1 cellular context compared by ENCODE assay signal in the genomic region with DNA sequence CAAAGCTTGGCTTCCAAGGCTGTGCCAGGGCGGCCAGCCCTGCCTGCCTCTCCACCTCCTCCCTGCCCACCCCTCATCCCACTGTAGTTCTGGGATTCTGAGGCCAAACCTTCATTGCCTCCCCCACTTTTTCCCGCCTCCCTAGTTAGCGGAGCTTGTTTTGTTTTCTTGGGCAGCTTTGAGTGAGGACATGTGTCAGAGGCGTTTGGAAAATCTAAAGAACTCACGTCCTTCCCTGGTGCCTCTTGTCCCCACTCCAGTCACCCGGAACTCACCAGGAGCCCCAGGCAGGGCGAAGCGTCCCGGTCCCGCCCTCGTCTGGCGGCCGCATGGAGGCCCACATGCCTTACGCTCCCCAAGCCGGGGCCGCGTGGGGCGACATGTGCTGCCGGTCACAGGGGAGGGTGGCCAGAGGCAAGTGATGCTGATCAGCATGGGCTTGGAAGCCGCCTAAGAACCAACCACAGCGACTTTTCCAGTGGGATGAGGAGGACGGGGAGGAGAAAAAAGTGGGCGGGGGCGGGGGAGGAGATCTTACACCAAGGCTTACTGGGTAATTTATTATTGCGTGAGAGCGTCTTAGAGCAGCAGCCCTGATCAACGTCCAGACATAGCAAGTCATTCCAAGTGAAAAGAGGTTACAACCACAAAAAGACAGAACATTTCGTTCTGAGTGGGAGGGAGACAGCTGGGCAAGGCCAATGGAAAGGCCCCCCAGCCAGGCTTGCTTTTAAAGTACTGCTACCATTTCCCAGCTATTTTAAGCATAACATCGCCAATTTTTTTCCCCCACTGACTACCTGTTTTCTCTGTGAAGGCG.
A peak's percentile ranks its signal among the peaks of the same experiment; 100 is the strongest.
TF ChIP-seq lines count a peak whose summit lies in the region.

No MANE protein-coding gene starts in this region.

TF ChIP-seq in K562, 482 proteins besides CTCF, POLR2A, EP300 and RAD21 (continued from another document and continues in another):
- TF ChIP-seq, protein P1, sequence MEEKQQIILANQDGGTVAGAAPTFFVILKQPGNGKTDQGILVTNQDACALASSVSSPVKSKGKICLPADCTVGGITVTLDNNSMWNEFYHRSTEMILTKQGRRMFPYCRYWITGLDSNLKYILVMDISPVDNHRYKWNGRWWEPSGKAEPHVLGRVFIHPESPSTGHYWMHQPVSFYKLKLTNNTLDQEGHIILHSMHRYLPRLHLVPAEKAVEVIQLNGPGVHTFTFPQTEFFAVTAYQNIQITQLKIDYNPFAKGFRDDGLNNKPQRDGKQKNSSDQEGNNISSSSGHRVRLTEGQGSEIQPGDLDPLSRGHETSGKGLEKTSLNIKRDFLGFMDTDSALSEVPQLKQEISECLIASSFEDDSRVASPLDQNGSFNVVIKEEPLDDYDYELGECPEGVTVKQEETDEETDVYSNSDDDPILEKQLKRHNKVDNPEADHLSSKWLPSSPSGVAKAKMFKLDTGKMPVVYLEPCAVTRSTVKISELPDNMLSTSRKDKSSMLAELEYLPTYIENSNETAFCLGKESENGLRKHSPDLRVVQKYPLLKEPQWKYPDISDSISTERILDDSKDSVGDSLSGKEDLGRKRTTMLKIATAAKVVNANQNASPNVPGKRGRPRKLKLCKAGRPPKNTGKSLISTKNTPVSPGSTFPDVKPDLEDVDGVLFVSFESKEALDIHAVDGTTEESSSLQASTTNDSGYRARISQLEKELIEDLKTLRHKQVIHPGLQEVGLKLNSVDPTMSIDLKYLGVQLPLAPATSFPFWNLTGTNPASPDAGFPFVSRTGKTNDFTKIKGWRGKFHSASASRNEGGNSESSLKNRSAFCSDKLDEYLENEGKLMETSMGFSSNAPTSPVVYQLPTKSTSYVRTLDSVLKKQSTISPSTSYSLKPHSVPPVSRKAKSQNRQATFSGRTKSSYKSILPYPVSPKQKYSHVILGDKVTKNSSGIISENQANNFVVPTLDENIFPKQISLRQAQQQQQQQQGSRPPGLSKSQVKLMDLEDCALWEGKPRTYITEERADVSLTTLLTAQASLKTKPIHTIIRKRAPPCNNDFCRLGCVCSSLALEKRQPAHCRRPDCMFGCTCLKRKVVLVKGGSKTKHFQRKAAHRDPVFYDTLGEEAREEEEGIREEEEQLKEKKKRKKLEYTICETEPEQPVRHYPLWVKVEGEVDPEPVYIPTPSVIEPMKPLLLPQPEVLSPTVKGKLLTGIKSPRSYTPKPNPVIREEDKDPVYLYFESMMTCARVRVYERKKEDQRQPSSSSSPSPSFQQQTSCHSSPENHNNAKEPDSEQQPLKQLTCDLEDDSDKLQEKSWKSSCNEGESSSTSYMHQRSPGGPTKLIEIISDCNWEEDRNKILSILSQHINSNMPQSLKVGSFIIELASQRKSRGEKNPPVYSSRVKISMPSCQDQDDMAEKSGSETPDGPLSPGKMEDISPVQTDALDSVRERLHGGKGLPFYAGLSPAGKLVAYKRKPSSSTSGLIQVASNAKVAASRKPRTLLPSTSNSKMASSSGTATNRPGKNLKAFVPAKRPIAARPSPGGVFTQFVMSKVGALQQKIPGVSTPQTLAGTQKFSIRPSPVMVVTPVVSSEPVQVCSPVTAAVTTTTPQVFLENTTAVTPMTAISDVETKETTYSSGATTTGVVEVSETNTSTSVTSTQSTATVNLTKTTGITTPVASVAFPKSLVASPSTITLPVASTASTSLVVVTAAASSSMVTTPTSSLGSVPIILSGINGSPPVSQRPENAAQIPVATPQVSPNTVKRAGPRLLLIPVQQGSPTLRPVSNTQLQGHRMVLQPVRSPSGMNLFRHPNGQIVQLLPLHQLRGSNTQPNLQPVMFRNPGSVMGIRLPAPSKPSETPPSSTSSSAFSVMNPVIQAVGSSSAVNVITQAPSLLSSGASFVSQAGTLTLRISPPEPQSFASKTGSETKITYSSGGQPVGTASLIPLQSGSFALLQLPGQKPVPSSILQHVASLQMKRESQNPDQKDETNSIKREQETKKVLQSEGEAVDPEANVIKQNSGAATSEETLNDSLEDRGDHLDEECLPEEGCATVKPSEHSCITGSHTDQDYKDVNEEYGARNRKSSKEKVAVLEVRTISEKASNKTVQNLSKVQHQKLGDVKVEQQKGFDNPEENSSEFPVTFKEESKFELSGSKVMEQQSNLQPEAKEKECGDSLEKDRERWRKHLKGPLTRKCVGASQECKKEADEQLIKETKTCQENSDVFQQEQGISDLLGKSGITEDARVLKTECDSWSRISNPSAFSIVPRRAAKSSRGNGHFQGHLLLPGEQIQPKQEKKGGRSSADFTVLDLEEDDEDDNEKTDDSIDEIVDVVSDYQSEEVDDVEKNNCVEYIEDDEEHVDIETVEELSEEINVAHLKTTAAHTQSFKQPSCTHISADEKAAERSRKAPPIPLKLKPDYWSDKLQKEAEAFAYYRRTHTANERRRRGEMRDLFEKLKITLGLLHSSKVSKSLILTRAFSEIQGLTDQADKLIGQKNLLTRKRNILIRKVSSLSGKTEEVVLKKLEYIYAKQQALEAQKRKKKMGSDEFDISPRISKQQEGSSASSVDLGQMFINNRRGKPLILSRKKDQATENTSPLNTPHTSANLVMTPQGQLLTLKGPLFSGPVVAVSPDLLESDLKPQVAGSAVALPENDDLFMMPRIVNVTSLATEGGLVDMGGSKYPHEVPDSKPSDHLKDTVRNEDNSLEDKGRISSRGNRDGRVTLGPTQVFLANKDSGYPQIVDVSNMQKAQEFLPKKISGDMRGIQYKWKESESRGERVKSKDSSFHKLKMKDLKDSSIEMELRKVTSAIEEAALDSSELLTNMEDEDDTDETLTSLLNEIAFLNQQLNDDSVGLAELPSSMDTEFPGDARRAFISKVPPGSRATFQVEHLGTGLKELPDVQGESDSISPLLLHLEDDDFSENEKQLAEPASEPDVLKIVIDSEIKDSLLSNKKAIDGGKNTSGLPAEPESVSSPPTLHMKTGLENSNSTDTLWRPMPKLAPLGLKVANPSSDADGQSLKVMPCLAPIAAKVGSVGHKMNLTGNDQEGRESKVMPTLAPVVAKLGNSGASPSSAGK (IDR thresholded peaks at IDR 0.05): peak; percentile 98
- TF ChIP-seq, protein P2, sequence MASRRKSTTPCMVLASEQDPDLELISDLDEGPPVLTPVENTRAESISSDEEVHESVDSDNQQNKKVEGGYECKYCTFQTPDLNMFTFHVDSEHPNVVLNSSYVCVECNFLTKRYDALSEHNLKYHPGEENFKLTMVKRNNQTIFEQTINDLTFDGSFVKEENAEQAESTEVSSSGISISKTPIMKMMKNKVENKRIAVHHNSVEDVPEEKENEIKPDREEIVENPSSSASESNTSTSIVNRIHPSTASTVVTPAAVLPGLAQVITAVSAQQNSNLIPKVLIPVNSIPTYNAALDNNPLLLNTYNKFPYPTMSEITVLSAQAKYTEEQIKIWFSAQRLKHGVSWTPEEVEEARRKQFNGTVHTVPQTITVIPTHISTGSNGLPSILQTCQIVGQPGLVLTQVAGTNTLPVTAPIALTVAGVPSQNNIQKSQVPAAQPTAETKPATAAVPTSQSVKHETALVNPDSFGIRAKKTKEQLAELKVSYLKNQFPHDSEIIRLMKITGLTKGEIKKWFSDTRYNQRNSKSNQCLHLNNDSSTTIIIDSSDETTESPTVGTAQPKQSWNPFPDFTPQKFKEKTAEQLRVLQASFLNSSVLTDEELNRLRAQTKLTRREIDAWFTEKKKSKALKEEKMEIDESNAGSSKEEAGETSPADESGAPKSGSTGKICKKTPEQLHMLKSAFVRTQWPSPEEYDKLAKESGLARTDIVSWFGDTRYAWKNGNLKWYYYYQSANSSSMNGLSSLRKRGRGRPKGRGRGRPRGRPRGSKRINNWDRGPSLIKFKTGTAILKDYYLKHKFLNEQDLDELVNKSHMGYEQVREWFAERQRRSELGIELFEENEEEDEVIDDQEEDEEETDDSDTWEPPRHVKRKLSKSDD (conservative IDR thresholded peaks at IDR 0.05; ENCODE audit: low read length): no peak
- TF ChIP-seq PHF8 (IDR thresholded peaks at IDR 0.05; ENCODE audit: borderline replicate concordance, low read length) (peak; percentile 57; the same call in 1 of the 2 replicates), ZBTB1 (CRISPR knock-in tag; IDR thresholded peaks at IDR 0.05; ENCODE audit: borderline replicate concordance, low read depth) (no peak), POLR3G (IDR thresholded peaks at IDR 0.05; ENCODE audit: extremely low read depth, insufficient read length, insufficient replicate concordance) (no peak), MTA1 (IDR thresholded peaks at IDR 0.05; ENCODE audit: borderline replicate concordance) (no peak), ARHGAP35 (IDR thresholded peaks at IDR 0.05; ENCODE audit: partially characterized antibody) (no peak), MCM7 (IDR thresholded peaks at IDR 0.05) (no peak), TEAD4 (IDR thresholded peaks at IDR 0.05; ENCODE audit: low read length) (no peak), TEAD4 (CRISPR knock-in tag; IDR thresholded peaks at IDR 0.05; ENCODE audit: borderline replicate concordance) (peak; percentile 82; the same call in 1 of the 2 replicates), PURB (CRISPR knock-in tag; IDR thresholded peaks at IDR 0.05; ENCODE audit: low read depth) (no peak; the same call in 1 of the 2 replicates), ZBTB7A (IDR thresholded peaks at IDR 0.05; ENCODE audit: borderline replicate concordance, control insufficient read depth, low read depth, low read length) (no peak), ZC3H8 (IDR thresholded peaks at IDR 0.05) (no peak), ELF2 (CRISPR knock-in tag; IDR thresholded peaks at IDR 0.05) (no peak), IFI16 (CRISPR knock-in tag; IDR thresholded peaks at IDR 0.05) (no peak), RBM34 (IDR thresholded peaks at IDR 0.05; ENCODE audit: borderline replicate concordance, insufficient read depth, low read length) (no peak), HDAC8 (tag; IDR thresholded peaks at IDR 0.05) (no peak), ZFPM2 (CRISPR knock-in tag; IDR thresholded peaks at IDR 0.05) (no peak), ETV6 (IDR thresholded peaks at IDR 0.05; ENCODE audit: borderline replicate concordance in 1 of 2, low read depth in 2 of 2, low read length in 1 of 2) (no peak), ETV6 (CRISPR knock-in tag; IDR thresholded peaks at IDR 0.05; ENCODE audit: borderline replicate concordance) (no peak), NEUROD1 (IDR thresholded peaks at IDR 0.05; ENCODE audit: borderline replicate concordance, low read depth, low read length, partially characterized antibody) (peak; percentile 41), ESRRA (IDR thresholded peaks at IDR 0.05; ENCODE audit: borderline replicate concordance, low read depth) (no peak; the same call in 1 of the 2 replicates), ZNF431 (CRISPR knock-in tag; IDR thresholded peaks at IDR 0.05) (peak; percentile 86), ZNF165 (CRISPR knock-in tag; IDR thresholded peaks at IDR 0.05; ENCODE audit: borderline replicate concordance) (no peak), ZNF764 (CRISPR knock-in tag; IDR thresholded peaks at IDR 0.05; ENCODE audit: low read depth) (no peak)
- TF ChIP-seq, protein P3, sequence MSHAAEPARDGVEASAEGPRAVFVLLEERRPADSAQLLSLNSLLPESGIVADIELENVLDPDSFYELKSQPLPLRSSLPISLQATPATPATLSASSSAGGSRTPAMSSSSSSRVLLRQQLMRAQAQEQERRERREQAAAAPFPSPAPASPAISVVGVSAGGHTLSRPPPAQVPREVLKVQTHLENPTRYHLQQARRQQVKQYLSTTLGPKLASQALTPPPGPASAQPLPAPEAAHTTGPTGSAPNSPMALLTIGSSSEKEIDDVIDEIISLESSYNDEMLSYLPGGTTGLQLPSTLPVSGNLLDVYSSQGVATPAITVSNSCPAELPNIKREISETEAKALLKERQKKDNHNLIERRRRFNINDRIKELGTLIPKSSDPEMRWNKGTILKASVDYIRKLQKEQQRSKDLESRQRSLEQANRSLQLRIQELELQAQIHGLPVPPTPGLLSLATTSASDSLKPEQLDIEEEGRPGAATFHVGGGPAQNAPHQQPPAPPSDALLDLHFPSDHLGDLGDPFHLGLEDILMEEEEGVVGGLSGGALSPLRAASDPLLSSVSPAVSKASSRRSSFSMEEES (CRISPR knock-in tag; IDR thresholded peaks at IDR 0.05): no peak
- TF ChIP-seq, protein P4, sequence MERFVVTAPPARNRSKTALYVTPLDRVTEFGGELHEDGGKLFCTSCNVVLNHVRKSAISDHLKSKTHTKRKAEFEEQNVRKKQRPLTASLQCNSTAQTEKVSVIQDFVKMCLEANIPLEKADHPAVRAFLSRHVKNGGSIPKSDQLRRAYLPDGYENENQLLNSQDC (CRISPR knock-in tag; IDR thresholded peaks at IDR 0.05): no peak
- TF ChIP-seq, protein P5, sequence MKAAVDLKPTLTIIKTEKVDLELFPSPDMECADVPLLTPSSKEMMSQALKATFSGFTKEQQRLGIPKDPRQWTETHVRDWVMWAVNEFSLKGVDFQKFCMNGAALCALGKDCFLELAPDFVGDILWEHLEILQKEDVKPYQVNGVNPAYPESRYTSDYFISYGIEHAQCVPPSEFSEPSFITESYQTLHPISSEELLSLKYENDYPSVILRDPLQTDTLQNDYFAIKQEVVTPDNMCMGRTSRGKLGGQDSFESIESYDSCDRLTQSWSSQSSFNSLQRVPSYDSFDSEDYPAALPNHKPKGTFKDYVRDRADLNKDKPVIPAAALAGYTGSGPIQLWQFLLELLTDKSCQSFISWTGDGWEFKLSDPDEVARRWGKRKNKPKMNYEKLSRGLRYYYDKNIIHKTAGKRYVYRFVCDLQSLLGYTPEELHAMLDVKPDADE (conservative IDR thresholded peaks at IDR 0.05; ENCODE audit: control insufficient read depth, low read depth, low read length): no peak
- TF ChIP-seq, protein P6, sequence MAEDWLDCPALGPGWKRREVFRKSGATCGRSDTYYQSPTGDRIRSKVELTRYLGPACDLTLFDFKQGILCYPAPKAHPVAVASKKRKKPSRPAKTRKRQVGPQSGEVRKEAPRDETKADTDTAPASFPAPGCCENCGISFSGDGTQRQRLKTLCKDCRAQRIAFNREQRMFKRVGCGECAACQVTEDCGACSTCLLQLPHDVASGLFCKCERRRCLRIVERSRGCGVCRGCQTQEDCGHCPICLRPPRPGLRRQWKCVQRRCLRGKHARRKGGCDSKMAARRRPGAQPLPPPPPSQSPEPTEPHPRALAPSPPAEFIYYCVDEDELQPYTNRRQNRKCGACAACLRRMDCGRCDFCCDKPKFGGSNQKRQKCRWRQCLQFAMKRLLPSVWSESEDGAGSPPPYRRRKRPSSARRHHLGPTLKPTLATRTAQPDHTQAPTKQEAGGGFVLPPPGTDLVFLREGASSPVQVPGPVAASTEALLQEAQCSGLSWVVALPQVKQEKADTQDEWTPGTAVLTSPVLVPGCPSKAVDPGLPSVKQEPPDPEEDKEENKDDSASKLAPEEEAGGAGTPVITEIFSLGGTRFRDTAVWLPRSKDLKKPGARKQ (CRISPR knock-in tag; IDR thresholded peaks at IDR 0.05): no peak
- TF ChIP-seq, protein P7, sequence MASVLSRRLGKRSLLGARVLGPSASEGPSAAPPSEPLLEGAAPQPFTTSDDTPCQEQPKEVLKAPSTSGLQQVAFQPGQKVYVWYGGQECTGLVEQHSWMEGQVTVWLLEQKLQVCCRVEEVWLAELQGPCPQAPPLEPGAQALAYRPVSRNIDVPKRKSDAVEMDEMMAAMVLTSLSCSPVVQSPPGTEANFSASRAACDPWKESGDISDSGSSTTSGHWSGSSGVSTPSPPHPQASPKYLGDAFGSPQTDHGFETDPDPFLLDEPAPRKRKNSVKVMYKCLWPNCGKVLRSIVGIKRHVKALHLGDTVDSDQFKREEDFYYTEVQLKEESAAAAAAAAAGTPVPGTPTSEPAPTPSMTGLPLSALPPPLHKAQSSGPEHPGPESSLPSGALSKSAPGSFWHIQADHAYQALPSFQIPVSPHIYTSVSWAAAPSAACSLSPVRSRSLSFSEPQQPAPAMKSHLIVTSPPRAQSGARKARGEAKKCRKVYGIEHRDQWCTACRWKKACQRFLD (CRISPR knock-in tag; IDR thresholded peaks at IDR 0.05): no peak
